In the genomic region with DNA sequence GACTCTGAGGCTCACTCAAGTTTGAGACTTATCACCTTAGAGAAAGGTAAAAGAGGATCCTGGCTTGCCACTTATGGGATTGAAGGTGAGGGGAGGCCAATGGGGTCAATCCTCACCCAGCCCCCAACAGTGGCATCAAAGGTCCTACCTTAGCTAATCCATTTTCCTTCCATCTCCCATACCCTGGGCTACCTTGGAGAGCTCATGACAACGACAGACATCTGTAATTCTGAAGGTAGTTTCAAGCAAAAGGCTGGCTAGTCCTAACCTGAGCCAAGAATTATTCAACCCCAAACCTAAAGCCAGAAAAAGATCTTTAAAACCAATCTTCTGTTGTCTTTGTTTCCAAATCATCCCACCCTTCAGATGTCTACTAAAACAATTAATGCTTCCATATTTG, we compare ENCODE assay signal across 23 cellular contexts.
"Had no signal": no experiment of that assay in that cellular context is flagged by ENCODE, and none has a peak within 500 bp of the region (broad histone marks: within the 10 kb centered on the region; RNA-seq: fewer than 3 reads in every experiment).

No MANE protein-coding gene starts in this region.

- H3K36me3 Mint-ChIP-seq: naive thymus-derived CD4-positive, alpha-beta T cell had no signal

- H3K27ac ChIP-seq: coronary artery, dorsolateral prefrontal cortex, esophagus muscularis mucosa, foreskin keratinocyte, gastroesophageal sphincter, heart left ventricle, hepatocyte, left lung, lower lobe of right lung had no signal

- H3K27ac Mint-ChIP-seq: naive thymus-derived CD4-positive, alpha-beta T cell had no signal

- H3K27me3 ChIP-seq: dorsolateral prefrontal cortex, esophagus muscularis mucosa, foreskin keratinocyte, gastroesophageal sphincter, heart left ventricle, hepatocyte, left lung had no signal

- H3K4me2 ChIP-seq: hepatocyte had no signal

- H2AFZ ChIP-seq: hepatocyte had no signal

- H3K79me2 ChIP-seq: hepatocyte had no signal

- H3K4me3 Mint-ChIP-seq: naive thymus-derived CD4-positive, alpha-beta T cell had no signal

- H3K36me3 ChIP-seq: esophagus muscularis mucosa, gastroesophageal sphincter, heart left ventricle, left lung, lower lobe of right lung had no signal

- H3K9me3 ChIP-seq: esophagus muscularis mucosa, gastroesophageal sphincter, heart left ventricle, left lung, lower lobe of right lung had no signal

- H3K4me1 ChIP-seq: esophagus muscularis mucosa, foreskin keratinocyte, gastroesophageal sphincter, heart left ventricle, left lung, lower lobe of right lung had no signal

- FAIRE-seq: colon, endothelial cell of umbilical vein, frontal cortex, islet of Langerhans, keratinocyte had no signal

- H3K4me3 ChIP-seq: coronary artery, dorsolateral prefrontal cortex, esophagus muscularis mucosa, gastroesophageal sphincter, heart left ventricle, hepatocyte, left lung, lower lobe of right lung had no signal

- ATAC-seq: foreskin keratinocyte, gastroesophageal sphincter, heart left ventricle, left cardiac atrium, left lung, left ventricle myocardium superior, lower lobe of right lung had no signal

- DNase-seq: dermis blood vessel endothelial cell; dorsolateral prefrontal cortex; effector CD4-positive, alpha-beta T cell; effector memory CD4-positive, alpha-beta T cell; foreskin keratinocyte; heart left ventricle; hypothalamus; left cardiac atrium; left lung; left ventricle myocardium superior; lower lobe of right lung; mesendoderm; midbrain; naive thymus-derived CD4-positive, alpha-beta T cell had no signal
